Comparison of ENCODE assay signal across 25 cellular contexts in the genomic region with DNA sequence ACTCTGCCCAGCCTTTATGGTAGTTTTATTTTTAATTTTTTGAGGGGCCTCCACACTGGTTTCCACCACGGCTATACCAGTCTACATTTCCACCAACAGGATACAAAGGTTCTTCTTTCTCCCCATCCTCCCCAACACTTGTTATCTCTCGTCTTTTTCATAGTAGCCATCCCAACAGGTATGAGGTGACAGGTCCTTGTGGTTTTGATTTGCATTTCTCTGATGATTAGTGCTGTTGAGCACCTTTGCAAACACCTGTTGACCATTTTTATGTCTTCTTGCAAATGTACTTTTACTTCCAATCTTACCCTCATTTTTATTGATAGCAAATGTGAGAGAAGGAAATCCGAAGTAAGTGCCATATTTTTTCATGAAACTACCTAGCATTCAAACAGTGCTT.
DNase-seq lines count a peak whose midpoint lies in the region; ATAC-seq, FAIRE-seq and TF ChIP-seq lines count a peak whose summit lies in the region.
"Had no signal": no experiment of that assay in that cellular context is flagged by ENCODE, and none has a peak within 500 bp of the region (broad histone marks: within the 10 kb centered on the region; RNA-seq: fewer than 3 reads in every experiment).

No MANE protein-coding gene starts in this region.

- dilution Hi-C loops in keratinocyte (cut with MboI; ENCODE audit: extremely low pct_ligation_motif_present, low sequenced_read_pairs) = no loop called here

- H2AFZ ChIP-seq in keratinocyte (ENCODE audit: control insufficient read depth, low read length) = no peak overlapping the region
- H2AFZ ChIP-seq: GM23338 had no signal

- H3K9me1 ChIP-seq in keratinocyte (ENCODE audit: control insufficient read depth, extremely low read depth, insufficient read depth, low read length) = no peaks in the 10 kb centered on the region

- no peaks in the 10 kb centered on the region for H4K20me1 ChIP-seq in keratinocyte (ENCODE audit: control insufficient read depth, extremely low read depth, insufficient read depth, low read length)

- H3K27ac ChIP-seq in HEK293 (ENCODE audit: extremely low read depth, low read depth, low read length) (no peak overlapping the region), keratinocyte (ENCODE audit: control insufficient read depth, insufficient read depth, low read length) (peak overlapping the region; percentile 99)
- H3K27ac ChIP-seq: 22Rv1 had no signal

- H3K27me3 ChIP-seq in keratinocyte (ENCODE audit: control insufficient read depth, extremely low read depth, insufficient read depth, low read length) = no peaks in the 10 kb centered on the region

- H3K36me3 ChIP-seq in HEK293 (ENCODE audit: control insufficient read depth in 2 of 2, insufficient read depth in 1 of 2, low read length in 2 of 2) (no peaks in the 10 kb centered on the region), keratinocyte (ENCODE audit: control insufficient read depth in 2 of 2, extremely low read depth in 1 of 2, insufficient read depth in 2 of 2, low read length in 2 of 2) (no peaks in the 10 kb centered on the region)
- H3K36me3 ChIP-seq: HAP-1 had no signal

- H3K36me3 Mint-ChIP-seq in T-helper 1 cell treated with Interleukin-12 subunit alpha and Interleukin-12 subunit beta and Interleukin-4 antibody, amounts not matched to agents 30 μg/mL and 1 μg/mL, for 36 hours (ENCODE audit: low read depth) = peaks cover 10% of the 10 kb centered on the region
- H3K36me3 Mint-ChIP-seq in activated T-helper 1 cell treated with anti-CD3 and anti-CD28 coated beads, Interleukin-12 subunit alpha, Interleukin-12 subunit beta, Interleukin-2, Interleukin-4 antibody, amounts not matched to agents 30 ng/mL and 10 ng/mL and 1 ng/mL, durations not matched to agents 14 hours and 24 hours and 36 hours (ENCODE audit: low read depth) = peaks cover 11% of the 10 kb centered on the region
- H3K36me3 Mint-ChIP-seq: CD8-positive, alpha-beta T cell had no signal

- H3K27me3 Mint-ChIP-seq in T-helper 1 cell treated with Interleukin-12 subunit alpha and Interleukin-12 subunit beta and Interleukin-4 antibody, amounts not matched to agents 30 μg/mL and 1 μg/mL, for 36 hours (ENCODE audit: low read depth) = no peaks in the 10 kb centered on the region
- peaks cover 2% of the 10 kb centered on the region for H3K27me3 Mint-ChIP-seq in activated T-helper 1 cell treated with anti-CD3 and anti-CD28 coated beads, Interleukin-12 subunit alpha, Interleukin-12 subunit beta, Interleukin-2, Interleukin-4 antibody, amounts not matched to agents 30 ng/mL and 10 ng/mL and 1 ng/mL, durations not matched to agents 14 hours and 24 hours and 36 hours (ENCODE audit: insufficient read depth)

- H3K4me3 ChIP-seq in HEK293 (ENCODE audit: low read depth, low read length) = no peak overlapping the region
- no peak overlapping the region for H3K4me3 ChIP-seq in keratinocyte (ENCODE audit: control insufficient read depth in 2 of 3, extremely low read depth in 1 of 3, insufficient read depth in 2 of 3, low read depth in 1 of 3, low read length in 3 of 3)
- H3K4me3 ChIP-seq: GM23338, HAP-1 had no signal

- intact Hi-C loops in activated T-helper 1 cell treated with anti-CD3 and anti-CD28 coated beads, Interleukin-12 subunit alpha, Interleukin-12 subunit beta, Interleukin-2, Interleukin-4 antibody, amounts not matched to agents 30 ng/mL and 10 ng/mL and 1 ng/mL, durations not matched to agents 14 hours and 24 hours and 36 hours (cut with micrococcal nuclease) = no loop called here

- POLR2A ChIA-PET in HEK293 (lab: Yijun Ruan, JAX) = no interaction called here

- no peak overlapping the region for H3K4me2 ChIP-seq in keratinocyte (ENCODE audit: control insufficient read depth, extremely low read depth, insufficient read depth, low read depth, low read length)
- H3K4me2 ChIP-seq: GM23338 had no signal

- no peak for ATAC-seq in GM21390 (IDR thresholded peaks at IDR 0.05; ENCODE audit: unreplicated experiment)
- ATAC-seq: CD8-positive, alpha-beta T cell; GM23338; Right ventricle myocardium inferior had no signal

- FAIRE-seq in keratinocyte (lab: Jason Lieb, UNC) = no peak
- FAIRE-seq: GM12891, HTR-8/SVneo, RCC 7860 had no signal

- DNase-seq in T-helper 1 cell (no peak), keratinocyte (ENCODE audit: low read depth, low spot score) (no peak), NOMO-1 treated with dmso at 0.1 percent for 144 hours (lab: John Stamatoyannopoulos, UW; ENCODE audit: unreplicated experiment) (no peak), SIG-M5 (lab: John Stamatoyannopoulos, UW) (no peak)
- no peak for DNase-seq in activated T-helper 1 cell treated with anti-CD3 and anti-CD28 coated beads, Interleukin-12 subunit alpha, Interleukin-12 subunit beta, Interleukin-2, Interleukin-4 antibody, amounts not matched to agents 30 ng/mL and 10 ng/mL and 1 ng/mL, durations not matched to agents 14 hours and 24 hours and 36 hours (ENCODE audit: low spot score)
- DNase-seq: AML-193; C1 segment of cervical spinal cord; CD8-positive, alpha-beta T cell; DMS153; NCI-H1417; NCI-H1694 treated with DMSO at 0.1 percent for 48 hours; NCI-H2081 treated with DMSO at 0.1 percent for 48 hours; NCI-H2171 treated with DMSO at 0.1 percent for 48 hours; NCI-H524 treated with DMSO at 0.1 percent for 48 hours; NCI-H82 had no signal

- H3K4me1 ChIP-seq in HEK293 (ENCODE audit: control insufficient read depth, insufficient read depth, low read length) = 0 out of 2 replicates have a peak, but pooled peaks cover 3% of the 10 kb centered on the region
- peaks cover 88% of the 10 kb centered on the region for H3K4me1 ChIP-seq in keratinocyte (ENCODE audit: control insufficient read depth, extremely low read depth, insufficient read depth, low read length)

- no peaks in the 10 kb centered on the region for H3K79me2 ChIP-seq in keratinocyte (ENCODE audit: control insufficient read depth, insufficient read depth, low read length)

- peaks cover 40% of the 10 kb centered on the region for H3K4me1 Mint-ChIP-seq in T-helper 1 cell treated with Interleukin-12 subunit alpha and Interleukin-12 subunit beta and Interleukin-4 antibody, amounts not matched to agents 30 μg/mL and 1 μg/mL, for 36 hours (ENCODE audit: low read depth)
- H3K4me1 Mint-ChIP-seq in activated T-helper 1 cell treated with anti-CD3 and anti-CD28 coated beads, Interleukin-12 subunit alpha, Interleukin-12 subunit beta, Interleukin-2, Interleukin-4 antibody, amounts not matched to agents 30 ng/mL and 10 ng/mL and 1 ng/mL, durations not matched to agents 14 hours and 24 hours and 36 hours (ENCODE audit: low read depth) = peaks cover 60% of the 10 kb centered on the region

- H3K9me3 Mint-ChIP-seq in T-helper 1 cell treated with Interleukin-12 subunit alpha and Interleukin-12 subunit beta and Interleukin-4 antibody, amounts not matched to agents 30 μg/mL and 1 μg/mL, for 36 hours = peaks cover 6% of the 10 kb centered on the region
- peaks cover 6% of the 10 kb centered on the region for H3K9me3 Mint-ChIP-seq in activated T-helper 1 cell treated with anti-CD3 and anti-CD28 coated beads, Interleukin-12 subunit alpha, Interleukin-12 subunit beta, Interleukin-2, Interleukin-4 antibody, amounts not matched to agents 30 ng/mL and 10 ng/mL and 1 ng/mL, durations not matched to agents 14 hours and 24 hours and 36 hours
- H3K9me3 Mint-ChIP-seq: CD8-positive, alpha-beta T cell; GM23338 had no signal

- CTCF ChIA-PET in HEK293 (lab: Yijun Ruan, JAX) = no interaction called here

- H3K4me3 Mint-ChIP-seq in T-helper 1 cell treated with Interleukin-12 subunit alpha and Interleukin-12 subunit beta and Interleukin-4 antibody, amounts not matched to agents 30 μg/mL and 1 μg/mL, for 36 hours = no peak overlapping the region
- no peak overlapping the region for H3K4me3 Mint-ChIP-seq in activated T-helper 1 cell treated with anti-CD3 and anti-CD28 coated beads, Interleukin-12 subunit alpha, Interleukin-12 subunit beta, Interleukin-2, Interleukin-4 antibody, amounts not matched to agents 30 ng/mL and 10 ng/mL and 1 ng/mL, durations not matched to agents 14 hours and 24 hours and 36 hours
- H3K4me3 Mint-ChIP-seq: CD8-positive, alpha-beta T cell; GM23338 had no signal

- H3K27ac Mint-ChIP-seq in T-helper 1 cell treated with Interleukin-12 subunit alpha and Interleukin-12 subunit beta and Interleukin-4 antibody, amounts not matched to agents 30 μg/mL and 1 μg/mL, for 36 hours = peak overlapping the region; percentile 32
- H3K27ac Mint-ChIP-seq in activated T-helper 1 cell treated with anti-CD3 and anti-CD28 coated beads, Interleukin-12 subunit alpha, Interleukin-12 subunit beta, Interleukin-2, Interleukin-4 antibody, amounts not matched to agents 30 ng/mL and 10 ng/mL and 1 ng/mL, durations not matched to agents 14 hours and 24 hours and 36 hours = peak overlapping the region; percentile 45
- H3K27ac Mint-ChIP-seq: CD8-positive, alpha-beta T cell; GM23338 had no signal

- H3K9ac ChIP-seq in keratinocyte (ENCODE audit: control insufficient read depth, extremely low read depth, insufficient read depth, low read length) = no peak overlapping the region

- TF ChIP-seq CTCF in HEK293 (tag by site-specific recombination; IDR thresholded peaks at IDR 0.05) (no peak), keratinocyte (optimal IDR thresholded peaks at IDR 0.05 in 1 of 3, IDR thresholded peaks at IDR 0.05 in 1 of 3, conservative IDR thresholded peaks at IDR 0.05 in 1 of 3; ENCODE audit: extremely low read depth in 1 of 3, insufficient read depth in 2 of 3, low read length in 3 of 3) (no peak)

- H3K9me3 ChIP-seq in HEK293 (ENCODE audit: control insufficient read depth, insufficient read depth, low read depth, low read length) = no peaks in the 10 kb centered on the region
- H3K9me3 ChIP-seq in keratinocyte (ENCODE audit: control insufficient read depth, low read depth, low read length) = no peaks in the 10 kb centered on the region
- H3K9me3 ChIP-seq: HAP-1 had no signal

TF ChIP-seq in HEK293, 187 proteins besides CTCF, POLR2A, EP300 and RAD21:
- TF ChIP-seq GLI4 (tag by site-specific recombination; IDR thresholded peaks at IDR 0.05) = no peak
- no peak for TF ChIP-seq ZNF623 (tag by site-specific recombination; IDR thresholded peaks at IDR 0.05)
- peak; percentile 78 for TF ChIP-seq SCRT2 (tag by site-specific recombination; IDR thresholded peaks at IDR 0.05)
- TF ChIP-seq ZNF658 (tag by site-specific recombination; IDR thresholded peaks at IDR 0.05) = no peak
- no peak for TF ChIP-seq ZBTB1 (tag by site-specific recombination; IDR thresholded peaks at IDR 0.05)
- TF ChIP-seq ZNF184 (tag by site-specific recombination; IDR thresholded peaks at IDR 0.05) = peak; percentile 81
- no peak for TF ChIP-seq ZNF768 (tag by site-specific recombination; IDR thresholded peaks at IDR 0.05)
- TF ChIP-seq ZNF530 (tag by site-specific recombination; IDR thresholded peaks at IDR 0.05; ENCODE audit: low read depth) = no peak
- TF ChIP-seq SCRT1 (tag by site-specific recombination; IDR thresholded peaks at IDR 0.05; ENCODE audit: borderline replicate concordance) = 0 out of 2 replicates have a peak, but pooled peaks have one; percentile 30
TF ChIP-seq in HEK293: peak in this region for 3.
